Comparison of ENCODE assay signal across 10 cellular contexts in the genomic region with DNA sequence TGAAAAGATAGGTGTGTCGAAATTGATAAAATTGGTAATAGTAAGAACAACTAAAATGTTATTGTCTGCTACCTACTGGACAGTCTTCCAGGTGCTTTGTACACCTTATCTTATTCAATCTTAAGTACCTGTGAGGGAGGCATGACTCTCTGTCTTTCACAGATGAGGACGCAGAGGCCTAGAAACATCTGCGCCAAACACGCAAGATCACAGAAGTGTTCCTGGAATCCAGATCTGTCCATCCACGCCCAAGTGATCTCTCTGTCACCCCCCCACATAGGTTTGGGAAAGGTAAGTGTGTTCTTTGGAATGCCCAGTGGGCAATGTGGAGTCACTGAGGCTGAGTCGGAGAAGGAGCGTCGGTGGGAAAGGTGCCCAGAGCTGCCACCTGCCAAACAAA. TPM values are rescaled to one million over a fixed set of nuclear protein-coding genes. Genes with fewer than 3 reads are reported as not detected.
"Had no signal": no experiment of that assay in that cellular context is flagged by ENCODE, and none has a peak within 500 bp of the region (broad histone marks: within the 10 kb centered on the region; RNA-seq: fewer than 3 reads in every experiment).

No MANE protein-coding gene starts in this region.

- DNase-seq: IMR-90, KBM-7, KG1 had no signal

- ATAC-seq: HepG2, K562 had no signal

- H3K36me3 Mint-ChIP-seq: IgD-negative memory B cell had no signal

- FAIRE-seq: HepG2, HTR-8/SVneo, K562 had no signal

- H3K27ac ChIP-seq: HL-60, KMS-11 had no signal

- H3K4me3 Mint-ChIP-seq: IgD-negative memory B cell had no signal

- H3K27ac Mint-ChIP-seq: IgD-negative memory B cell had no signal

- H3K9ac ChIP-seq: KMS-11 had no signal

- H3K27me3 Mint-ChIP-seq: IgD-negative memory B cell had no signal

- H3K4me3 ChIP-seq: K562 had no signal

- H3K9me3 Mint-ChIP-seq: IgD-negative memory B cell had no signal

- H3K4me2 ChIP-seq: KMS-11 had no signal

RNA-seq across cellular contexts. Expression of a gene that starts 34.4 kb away (rescaled TPM):
- total RNA-seq: HT-29 had no signal
- polyA plus RNA-seq: K562 had no signal
